Comparison of ENCODE assay signal across 1 cellular context in genomic region chr5:180807654-180808414, GRCh38.
TF ChIP-seq lines count a peak whose summit lies in the region.

No MANE protein-coding gene starts in this region.

TF ChIP-seq in IMR-90, 13 proteins besides CTCF, POLR2A, EP300 and RAD21 (continued from another document):
- TF ChIP-seq ELK1 (IDR thresholded peaks at IDR 0.05; ENCODE audit: borderline replicate concordance, low read depth, low read length) = no peak
- no peak for TF ChIP-seq SMC3 (IDR thresholded peaks at IDR 0.05; ENCODE audit: low read depth, low read length)
- no peak for TF ChIP-seq FOS (IDR thresholded peaks at IDR 0.05; ENCODE audit: low read depth, low read length)
- TF ChIP-seq BHLHE40 (IDR thresholded peaks at IDR 0.05; ENCODE audit: low read depth, low read length) = no peak
- no peak for TF ChIP-seq NFE2L2 (IDR thresholded peaks at IDR 0.05; ENCODE audit: low read depth, low read length)
- TF ChIP-seq MAZ (IDR thresholded peaks at IDR 0.05; ENCODE audit: borderline replicate concordance, low read depth, low read length) = no peak
- TF ChIP-seq MXI1 (IDR thresholded peaks at IDR 0.05; ENCODE audit: borderline replicate concordance, low read depth, low read length) = no peak
- TF ChIP-seq MAFK (IDR thresholded peaks at IDR 0.05; ENCODE audit: low read depth, low read length) = no peak
- no peak for TF ChIP-seq USF2 (IDR thresholded peaks at IDR 0.05; ENCODE audit: low read depth, low read length)
- TF ChIP-seq CHD1 (IDR thresholded peaks at IDR 0.05; ENCODE audit: low read depth, low read length) = no peak
